10 cellular contexts compared by ENCODE assay signal in genomic region chr13:51620165-51620983, GRCh38. TPM values are rescaled to one million over a fixed set of nuclear protein-coding genes. Genes with fewer than 3 reads are reported as not detected.
A peak's percentile ranks its signal among the peaks of the same experiment; 100 is the strongest.
DNase-seq lines count a peak whose midpoint lies in the region; ATAC-seq and TF ChIP-seq lines count a peak whose summit lies in the region.
"Had no signal": no experiment of that assay in that cellular context is flagged by ENCODE, and none has a peak within 500 bp of the region (broad histone marks: within the 10 kb centered on the region; RNA-seq: fewer than 3 reads in every experiment).

No MANE protein-coding gene starts in this region.

- H3K79me2 ChIP-seq in osteoblast (ENCODE audit: insufficient read depth, low read length), result peaks cover 95% of the 10 kb centered on the region

- peaks cover 4% of the 10 kb centered on the region for H3K36me3 ChIP-seq in A673 (ENCODE audit: insufficient read depth, low read length, poor library complexity, severe bottlenecking)
- no peaks in the 10 kb centered on the region for H3K36me3 ChIP-seq in Panc1 (ENCODE audit: control insufficient read depth, insufficient read depth, low read length)
- H3K36me3 ChIP-seq in osteoblast (ENCODE audit: insufficient read depth, low read length), result no peaks in the 10 kb centered on the region
- H3K36me3 ChIP-seq: transverse colon had no signal

- DNase-seq in A673 (ENCODE audit: low spot score), result no peak
- DNase-seq in Panc1 (ENCODE audit: low read depth, low spot score), result no peak
- no peak for DNase-seq in epithelial cell of prostate (ENCODE audit: low read depth, low spot score)
- DNase-seq in osteoblast (ENCODE audit: insufficient read length, low spot score, missing footprints), result no peak
- no peak for DNase-seq in ureter (ENCODE audit: low spot score)
- DNase-seq in activated gamma-delta T cell (lab: John Stamatoyannopoulos, UW), result no peak
- DNase-seq in effector CD8-positive, alpha-beta T cell (lab: John Stamatoyannopoulos, UW), result no peak
- DNase-seq: mucosa of descending colon, transverse colon had no signal

- H3K36me3 Mint-ChIP-seq in stimulated activated memory B cell treated with anti-CD40 and anti-IgM and Interleukin-4, amounts not matched to agents 10 μg/mL and 1 μg/mL and 100 μg/mL, for 72 hours, result no peaks in the 10 kb centered on the region

- CTCF ChIA-PET in A673 (lab: Charles Lee), result no interaction called here
- CTCF ChIA-PET in Panc1 (lab: Charles Lee), result no interaction called here

- H3K4me1 ChIP-seq in A673 (ENCODE audit: insufficient read depth, low read length, poor library complexity, severe bottlenecking), result peaks cover 78% of the 10 kb centered on the region
- no peaks in the 10 kb centered on the region; the same call in none of the 2 replicates for H3K4me1 ChIP-seq in Panc1 (ENCODE audit: control insufficient read depth, insufficient read depth, low read length)
- H3K4me1 ChIP-seq in osteoblast (ENCODE audit: insufficient read depth, low read length), result peaks cover 35% of the 10 kb centered on the region

- H3K4me1 Mint-ChIP-seq in stimulated activated memory B cell treated with anti-CD40 and anti-IgM and Interleukin-4, amounts not matched to agents 10 μg/mL and 1 μg/mL and 100 μg/mL, for 72 hours, result peaks cover 42% of the 10 kb centered on the region

- no TSS peak for BruUV-seq in A673 (replicated peaks; lab: Mats Ljungman, UMichigan)
- BruUV-seq in Panc1 (replicated peaks; lab: Mats Ljungman, UMichigan), result no TSS peak

- intact Hi-C loops in A673 (cut with micrococcal nuclease; ENCODE audit: unreplicated experiment) (no loop called here), Panc1 (cut with micrococcal nuclease; ENCODE audit: unreplicated experiment) (no loop called here)

- H3K27me3 ChIP-seq in A673 (replicated peaks; ENCODE audit: insufficient read depth, low read depth, low read length, poor library complexity) (no peaks in the 10 kb centered on the region), Panc1 (ENCODE audit: control insufficient read depth, insufficient read depth, low read length) (no peaks in the 10 kb centered on the region), osteoblast (ENCODE audit: insufficient read depth, low read length) (no peaks in the 10 kb centered on the region)
- H3K27me3 ChIP-seq: transverse colon had no signal

- no peak overlapping the region for H2AFZ ChIP-seq in osteoblast (ENCODE audit: low read length)

- H3K4me2 ChIP-seq in osteoblast (ENCODE audit: insufficient read depth, low read length), result no peak overlapping the region

- ATAC-seq in Panc1, result no peak
- no peak for ATAC-seq in stimulated activated memory B cell treated with anti-CD40 and anti-IgM and Interleukin-4, amounts not matched to agents 10 μg/mL and 1 μg/mL and 100 μg/mL, for 72 hours
- ATAC-seq: mucosa of descending colon had no signal

- POLR2A ChIA-PET in A673 (lab: Charles Lee; ENCODE audit: low non-redundant PET), result no interaction called here
- POLR2A ChIA-PET in Panc1 (lab: Charles Lee), result no interaction called here

- no peaks in the 10 kb centered on the region for H3K27me3 Mint-ChIP-seq in stimulated activated memory B cell treated with anti-CD40 and anti-IgM and Interleukin-4, amounts not matched to agents 10 μg/mL and 1 μg/mL and 100 μg/mL, for 72 hours

- TF ChIP-seq CTCF in A673 (conservative IDR thresholded peaks at IDR 0.05; ENCODE audit: low read depth, low read length), result no peak
- TF ChIP-seq CTCF in Panc1 (IDR thresholded peaks at IDR 0.05), result no peak
- TF ChIP-seq CTCF in osteoblast (IDR thresholded peaks at IDR 0.05; ENCODE audit: extremely low read depth, low read depth, low read length), result no peak

- no peak overlapping the region for H3K27ac Mint-ChIP-seq in stimulated activated memory B cell treated with anti-CD40 and anti-IgM and Interleukin-4, amounts not matched to agents 10 μg/mL and 1 μg/mL and 100 μg/mL, for 72 hours

- H3K9me3 Mint-ChIP-seq in stimulated activated memory B cell treated with anti-CD40 and anti-IgM and Interleukin-4, amounts not matched to agents 10 μg/mL and 1 μg/mL and 100 μg/mL, for 72 hours, result no peaks in the 10 kb centered on the region

- H4K20me1 ChIP-seq in osteoblast (ENCODE audit: insufficient read depth, low read length), result no peaks in the 10 kb centered on the region

- H3K4me3 ChIP-seq in A673 (ENCODE audit: low read depth, low read length, poor library complexity, severe bottlenecking) (no peak overlapping the region), Panc1 (ENCODE audit: low read depth in 2 of 2, low read length in 2 of 2) (no peak overlapping the region), osteoblast (ENCODE audit: insufficient read depth, low read length) (no peak overlapping the region)
- H3K4me3 ChIP-seq: mucosa of descending colon, transverse colon had no signal

- H3K9me3 ChIP-seq in A673 (ENCODE audit: low read depth, low read length, poor library complexity, severe bottlenecking) (no peaks in the 10 kb centered on the region), Panc1 (ENCODE audit: control insufficient read depth, insufficient read depth, low read depth, low read length) (no peaks in the 10 kb centered on the region), osteoblast (ENCODE audit: low read depth, low read length) (no peaks in the 10 kb centered on the region)
- H3K9me3 ChIP-seq: mucosa of descending colon, transverse colon had no signal

- H3K27ac ChIP-seq in A673 (ENCODE audit: low read depth, low read length, poor library complexity, severe bottlenecking) (peak overlapping the region; percentile 58), Panc1 (ENCODE audit: low read length) (peak overlapping the region; percentile 31; the same call in 1 of the 2 replicates), epithelial cell of prostate (peak overlapping the region; percentile 84), osteoblast (ENCODE audit: low read depth, low read length) (peak overlapping the region; percentile 87)
- H3K27ac ChIP-seq: transverse colon had no signal

- H3K4me3 Mint-ChIP-seq in stimulated activated memory B cell treated with anti-CD40 and anti-IgM and Interleukin-4, amounts not matched to agents 10 μg/mL and 1 μg/mL and 100 μg/mL, for 72 hours, result no peak overlapping the region

- in situ Hi-C loops in Panc1 (cut with HindIII; ENCODE audit: low pct_unique_long_range_greater_than_20kb, low sequenced_read_pairs), result no loop called here

RNA-seq across cellular contexts. Expression of gene WDFY2, which starts 36.1 kb away (rescaled TPM):
- total RNA-seq in A673 (2021) (45.5 and 50.3 TPM in 2 replicates), Panc1 (2021; ENCODE audit: unreplicated experiment) (7.8 TPM), osteoblast (11.2 and 11.9 TPM in 2 replicates), ureter (17.2 TPM)
- 10.3 TPM for polyA plus RNA-seq in Panc1 (2012; ENCODE audit: insufficient read length)

Comparison
In these comparisons a context has a peak if more than half of its experiments do, and no peak if none do; other contexts are left out.
1. H3K27ac ChIP-seq: peak in every context shown above with its lines; median percentile 87 in osteoblast; 84 in epithelial cell of prostate; 58 in A673; 31 in Panc1.